Comparison of ENCODE assay signal across 8 cellular contexts in genomic region chr20:23358923-23359572, GRCh38. TPM values are rescaled to one million over a fixed set of nuclear protein-coding genes. Genes with fewer than 3 reads are reported as not detected.
DNase-seq lines count a peak whose midpoint lies in the region; ATAC-seq, FAIRE-seq and TF ChIP-seq lines count a peak whose summit lies in the region.

No MANE protein-coding gene starts in this region.

- peak overlapping the region; percentile 70 to 74; a peak in 5 of 6 replicates for H3K27ac ChIP-seq in A549
- peak overlapping the region; percentile 43; the same call in 1 of the 2 replicates for H3K27ac ChIP-seq in HCT116 (ENCODE audit: low read depth, low read length)
- H3K27ac ChIP-seq in angular gyrus (ENCODE audit: low read depth, low read length): peak overlapping the region; percentile 44
- H3K27ac ChIP-seq in muscle layer of duodenum (ENCODE audit: low read length): peak overlapping the region; percentile 86

- H3K9me3 ChIP-seq in A549: no peaks in the 10 kb centered on the region
- no peaks in the 10 kb centered on the region for H3K9me3 ChIP-seq in HCT116 (ENCODE audit: control insufficient read depth in 1 of 2, insufficient read depth in 1 of 2, low read depth in 1 of 2, low read length in 2 of 2)
- no peaks in the 10 kb centered on the region for H3K9me3 ChIP-seq in muscle layer of duodenum (ENCODE audit: control insufficient read depth in 1 of 2, low read length in 2 of 2)

- ATAC-seq in A549: no peak
- no peak for ATAC-seq in HCT116
- no peak for ATAC-seq in GM19452 (IDR thresholded peaks at IDR 0.05; ENCODE audit: unreplicated experiment)
- ATAC-seq in HG02571 (IDR thresholded peaks at IDR 0.05; ENCODE audit: unreplicated experiment): no peak

- H3K4me2 ChIP-seq in A549: peak overlapping the region; percentile 90
- H3K4me2 ChIP-seq in HCT116 (ENCODE audit: low read length): peak overlapping the region; percentile 96

- TF ChIP-seq POLR2A in A549 (IDR thresholded peaks at IDR 0.05; ENCODE audit: low read length): no peak
- TF ChIP-seq POLR2A in HCT116 (IDR thresholded peaks at IDR 0.05; ENCODE audit: borderline replicate concordance, extremely low read depth, insufficient read depth, insufficient read length): no peak

- H3K36me3 ChIP-seq in HCT116 (ENCODE audit: control insufficient read depth in 1 of 2, insufficient read depth in 2 of 2, low read length in 2 of 2) (peaks cover 7 to 17% of the 10 kb centered on the region in 2 experiments; a peak in 2 of 4 replicates), muscle layer of duodenum (ENCODE audit: control insufficient read depth in 1 of 2, insufficient read depth in 2 of 2, low read length in 2 of 2) (peaks cover 3 to 18% of the 10 kb centered on the region in 2 donors)

- BruUV-seq in HCT116 (replicated peaks; lab: Mats Ljungman, UMichigan): no TSS peak

- H3K79me2 ChIP-seq in HCT116 (ENCODE audit: insufficient read depth, low read length): peaks cover 46% of the 10 kb centered on the region

- no peaks in the 10 kb centered on the region for H3K9me2 ChIP-seq in HCT116 (ENCODE audit: insufficient read depth)

- H4K20me1 ChIP-seq in HCT116 (ENCODE audit: insufficient read depth): no peaks in the 10 kb centered on the region

- H3K9ac ChIP-seq in HCT116 (ENCODE audit: low read length): peak overlapping the region; percentile 60

- POLR2A ChIA-PET in A549 (lab: Yijun Ruan, JAX) (interaction anchor here (1.8 to 5.7 kb wide), 2 partner anchors 9 to 667 kb away, joined by 4 to 92 read pairs; partner anchors contain the start of gene NXT1), HCT116 (lab: Charles Lee) (interaction anchor here (1.5 to 3.0 kb wide), 2 partner anchors 9 to 62 kb away, joined by 5 to 24 read pairs; partner anchors contain the start of genes NAPB and NXT1)

- RAD21 ChIA-PET in HCT116 (lab: Charles Lee; ENCODE audit: low non-redundant PET in 1 of 2, low total read pairs in 2 of 2, uncharacterized antibody in 2 of 2, unreplicated experiment in 2 of 2): no interaction called here

- TF ChIP-seq EP300 in A549 (IDR thresholded peaks at IDR 0.05): no peak

- FAIRE-seq in A549 (lab: Jason Lieb, UNC): no peak

- H3K4me3 ChIP-seq in A549 (peak overlapping the region; percentile 44; the same call in 1 of the 3 replicates), HCT116 (replicated peaks in 1 of 2; ENCODE audit: low read depth in 1 of 2, low read length in 2 of 2) (no peak overlapping the region; a peak in 1 of 4 replicates), muscle layer of duodenum (ENCODE audit: low read depth in 1 of 2, low read length in 2 of 2) (no peak overlapping the region)

- TF ChIP-seq CTCF in A549 (IDR thresholded peaks at IDR 0.05): no peak
- no peak for TF ChIP-seq CTCF in HCT116 (IDR thresholded peaks at IDR 0.05 in 2 of 3, conservative IDR thresholded peaks at IDR 0.05 in 1 of 3; ENCODE audit: borderline replicate concordance in 1 of 3, insufficient read depth in 1 of 3, low read depth in 2 of 3, low read length in 2 of 3)

- H2AFZ ChIP-seq in HCT116 (ENCODE audit: low read depth, low read length, poor library complexity, severe bottlenecking): no peak overlapping the region

- intact Hi-C loops in HCT116 (cut with micrococcal nuclease): loop anchor here (1.0 to 10.0 kb wide), 2 partner anchors 9 to 214 kb away; partner anchors contain the start of gene NXT1

- H3K27me3 ChIP-seq in HCT116 (ENCODE audit: insufficient read depth, low read length) (no peaks in the 10 kb centered on the region), muscle layer of duodenum (ENCODE audit: low read depth, low read length) (no peaks in the 10 kb centered on the region)

- peaks cover 30% of the 10 kb centered on the region for H3K4me1 ChIP-seq in A549
- H3K4me1 ChIP-seq in HCT116 (ENCODE audit: control insufficient read depth in 1 of 2, insufficient read depth in 2 of 2, low read length in 2 of 2): peaks cover 24 to 46% of the 10 kb centered on the region in 2 experiments
- peaks cover 9 to 22% of the 10 kb centered on the region in 2 donors for H3K4me1 ChIP-seq in muscle layer of duodenum (ENCODE audit: control insufficient read depth in 1 of 2, insufficient read depth in 2 of 2, low read length in 2 of 2)

- WGBS in A549 (ENCODE audit: missing lambda C conversion rate): 67% methylated on average over 7 of the region's 7 CpGs

- DNase-seq in A549 (ENCODE audit: low read depth in 1 of 2, low spot score in 1 of 2): no peak
- no peak for DNase-seq in HCT116 (ENCODE audit: low read depth, low spot score)
- DNase-seq in NCI-H128 (lab: John Stamatoyannopoulos, UW; ENCODE audit: unreplicated experiment): no peak
- no peak for DNase-seq in NCI-H524 treated with DMSO at 0.1 percent for 48 hours (lab: John Stamatoyannopoulos, UW)

- CTCF ChIA-PET in A549 (lab: Yijun Ruan, JAX): interaction anchor here (1.1 to 2.8 kb wide), 7 partner anchors 9 to 667 kb away, joined by 3 to 20 read pairs (median 5); partner anchors contain the start of gene NXT1
- CTCF ChIA-PET in HCT116 (lab: Charles Lee): no interaction called here

- TF ChIP-seq RAD21 in A549 (conservative IDR thresholded peaks at IDR 0.05 in 1 of 2, IDR thresholded peaks at IDR 0.05 in 1 of 2): no peak
- no peak for TF ChIP-seq RAD21 in HCT116 (IDR thresholded peaks at IDR 0.05; ENCODE audit: low read depth)

TF ChIP-seq in A549, 52 proteins besides CTCF, POLR2A, EP300 and RAD21:
- TF ChIP-seq JUN (IDR thresholded peaks at IDR 0.05): no peak
- no peak for TF ChIP-seq NR3C1 (IDR thresholded peaks at IDR 0.05)

TF ChIP-seq in HCT116, 20 proteins besides CTCF, POLR2A, EP300 and RAD21 (continues in another document):
- TF ChIP-seq JUND (IDR thresholded peaks at IDR 0.05) (no peak), EGR1 (IDR thresholded peaks at IDR 0.05; ENCODE audit: low read depth) (no peak), SRF (IDR thresholded peaks at IDR 0.05; ENCODE audit: low read depth) (no peak), REST (IDR thresholded peaks at IDR 0.05; ENCODE audit: low read depth) (no peak), EZH2 (IDR thresholded peaks at IDR 0.05) (no peak), ZNF274 (IDR thresholded peaks at IDR 0.05; ENCODE audit: low read depth, low read length) (no peak), FOSL1 (IDR thresholded peaks at IDR 0.05; ENCODE audit: low read depth) (no peak), SP1 (IDR thresholded peaks at IDR 0.05; ENCODE audit: low read depth) (no peak), SIN3A (IDR thresholded peaks at IDR 0.05; ENCODE audit: low read depth) (no peak), EZH2phosphoT487 (IDR thresholded peaks at IDR 0.05; ENCODE audit: borderline replicate concordance) (no peak), ZBTB33 (IDR thresholded peaks at IDR 0.05; ENCODE audit: extremely low read depth, insufficient replicate concordance, low read length) (no peak)

RNA-seq across cellular contexts. Expression of gene GZF1, which starts 2.9 kb away (rescaled TPM):
- polyA plus RNA-seq in A549 (2011; rRNA removed): 24.7 and 33.4 TPM in 2 replicates
- polyA plus RNA-seq in A549 (2012; cell fraction: cytosol; rRNA removed): 31.3 and 34.5 TPM in 2 replicates
- polyA plus RNA-seq in A549 (2012; cell fraction: nucleus; rRNA removed): 37.6 and 68.6 TPM in 2 replicates
- 13.2 to 16.1 TPM (median 15.6 TPM) in 3 replicates for polyA plus RNA-seq in A549 (2017; fragmentation: RNase III; extraction: RNeasy Plus Mini Kit Qiagen cat#74134 plus additional on column Dnase treatment)
- polyA minus RNA-seq in A549 (2011; rRNA and poly(A)+ RNA removed): 69.4 and 96.5 TPM in 2 replicates
- total RNA-seq in HCT116 (2021; ENCODE audit: unreplicated experiment): 10.4 TPM
- polyA plus RNA-seq in HCT116 (2012): 15.8 and 17.9 TPM in 2 replicates

RNA-seq across cellular contexts. Expression of gene NXT1, which starts 8.5 kb away (rescaled TPM):
- polyA plus RNA-seq in A549 (2011; rRNA removed): 68.2 and 71.8 TPM in 2 replicates
- polyA plus RNA-seq in A549 (2012; cell fraction: cytosol; rRNA removed): 97.1 and 104 TPM in 2 replicates
- polyA plus RNA-seq in A549 (2012; cell fraction: nucleus; rRNA removed): 59.9 and 65.3 TPM in 2 replicates
- polyA plus RNA-seq in A549 (2017; fragmentation: RNase III; extraction: RNeasy Plus Mini Kit Qiagen cat#74134 plus additional on column Dnase treatment): 44.3 to 45.5 TPM (median 45.1 TPM) in 3 replicates
- 42.8 and 48.1 TPM in 2 replicates for polyA minus RNA-seq in A549 (2011; rRNA and poly(A)+ RNA removed)
- 29.9 TPM for total RNA-seq in HCT116 (2021; ENCODE audit: unreplicated experiment)
- 27.1 and 27.5 TPM in 2 replicates for polyA plus RNA-seq in HCT116 (2012)
